In genomic region chr10:112741830-112742402, GRCh38 we compare ENCODE assay signal across 22 cellular contexts.
DNase-seq lines count a peak whose midpoint lies in the region; ATAC-seq and TF ChIP-seq lines count a peak whose summit lies in the region.
"Had no signal": no experiment of that assay in that cellular context is flagged by ENCODE, and none has a peak within 500 bp of the region (broad histone marks: within the 10 kb centered on the region; RNA-seq: fewer than 3 reads in every experiment).

No MANE protein-coding gene starts in this region.

- peaks cover 10% of the 10 kb centered on the region; the same call in 1 of the 2 replicates for H3K4me1 ChIP-seq in Panc1 (ENCODE audit: control insufficient read depth, insufficient read depth, low read length)
- H3K4me1 ChIP-seq: adrenal gland had no signal

- no peaks in the 10 kb centered on the region for H3K36me3 ChIP-seq in Panc1 (ENCODE audit: control insufficient read depth, insufficient read depth, low read length)
- H3K36me3 ChIP-seq: adrenal gland, gastroesophageal sphincter, neutrophil had no signal

- BruUV-seq in Panc1 (replicated peaks; lab: Mats Ljungman, UMichigan): no TSS peak

- H3K4me3 Mint-ChIP-seq in activated T-cell treated with anti-CD3 and anti-CD28 coated beads, Interleukin-2, amount 50 U/mL, for 4 hours: no peak overlapping the region
- H3K4me3 Mint-ChIP-seq: CD4-positive, CD25-positive, alpha-beta regulatory T cell had no signal

- no peaks in the 10 kb centered on the region for H3K9me3 Mint-ChIP-seq in activated T-cell treated with anti-CD3 and anti-CD28 coated beads, Interleukin-2, amount 50 U/mL, for 4 hours
- H3K9me3 Mint-ChIP-seq: activated T-helper 2 cell treated with anti-CD3 and anti-CD28 coated beads, Interferon-gamma antibody, Interleukin-2, Interleukin-4, amounts not matched to agents 10 μg/mL and 5 μg/mL and 100 μg/mL, durations not matched to agents 14 hours and 24 hours and 36 hours; CD4-positive, CD25-positive, alpha-beta regulatory T cell had no signal

- peaks cover 26% of the 10 kb centered on the region for H3K36me3 Mint-ChIP-seq in activated T-cell treated with anti-CD3 and anti-CD28 coated beads, Interleukin-2, amount 50 U/mL, for 4 hours (ENCODE audit: insufficient read depth)

- no peaks in the 10 kb centered on the region for H3K4me1 Mint-ChIP-seq in activated T-cell treated with anti-CD3 and anti-CD28 coated beads, Interleukin-2, amount 50 U/mL, for 4 hours (ENCODE audit: low read depth)

- TF ChIP-seq CTCF in Panc1 (IDR thresholded peaks at IDR 0.05): no peak

- no peak overlapping the region for H3K4me3 ChIP-seq in Panc1 (ENCODE audit: low read depth in 2 of 2, low read length in 2 of 2)
- H3K4me3 ChIP-seq: adrenal gland, gastroesophageal sphincter had no signal

- POLR2A ChIA-PET in Panc1 (lab: Charles Lee): interaction anchor here (0.7 kb wide), 1 partner anchor 12 kb away, joined by 3 read pairs; no protein-coding TSS in a partner anchor

- no peaks in the 10 kb centered on the region for H3K9me3 ChIP-seq in Panc1 (ENCODE audit: control insufficient read depth, insufficient read depth, low read depth, low read length)
- H3K9me3 ChIP-seq: adrenal gland, gastroesophageal sphincter, neutrophil had no signal

- peak; percentile 17; the same call in 1 of the 2 replicates for ATAC-seq in Panc1
- ATAC-seq in HG02840 (IDR thresholded peaks at IDR 0.05; ENCODE audit: low FRiP score, unreplicated experiment): no peak
- ATAC-seq in activated T-cell treated with anti-CD3 and anti-CD28 coated beads, Interleukin-2, amount 50 U/mL, for 4 hours: no peak
- ATAC-seq in activated CD4-positive, CD25-positive, alpha-beta regulatory T cell treated with anti-CD3 and anti-CD28 coated beads, Interleukin-2, amount 50 U/mL, for 24 hours: no peak
- ATAC-seq: gastroesophageal sphincter had no signal

- intact Hi-C loops in Panc1 (cut with micrococcal nuclease; ENCODE audit: unreplicated experiment): no loop called here

- CTCF ChIA-PET in Panc1 (lab: Charles Lee): no interaction called here

- H3K27me3 Mint-ChIP-seq in activated T-cell treated with anti-CD3 and anti-CD28 coated beads, Interleukin-2, amount 50 U/mL, for 4 hours (ENCODE audit: low read depth): no peaks in the 10 kb centered on the region
- H3K27me3 Mint-ChIP-seq: CD4-positive, CD25-positive, alpha-beta regulatory T cell had no signal

- DNase-seq in NCI-H1105 treated with DMSO at 0.1 percent for 48 hours (lab: John Stamatoyannopoulos, UW) (peak; percentile 11), NCI-H1105 (lab: John Stamatoyannopoulos, UW) (no peak), Panc1 (ENCODE audit: low read depth, low spot score) (no peak), kidney glomerular epithelial cell (lab: John Stamatoyannopoulos, UW) (peak; percentile 17), renal cortical epithelial cell (ENCODE audit: low read depth) (peak; percentile 72)
- no peak for DNase-seq in activated T-cell treated with anti-CD3 and anti-CD28 coated beads, Interleukin-2, amount 50 U/mL, for 4 hours
- DNase-seq: adrenal gland; CD4-positive, CD25-positive, alpha-beta regulatory T cell; cerebellar nuclear complex; H7; KBM-7; midbrain; NCI-H1694; NCI-H526; stimulated activated CD4-positive, alpha-beta T cell treated with anti-CD3 and anti-CD28 coated beads, Interleukin-4, amount 100 ng/mL, for 4 hours; T-helper 1 cell had no signal

- peak overlapping the region; percentile 24; the same call in 1 of the 2 replicates for H3K27ac ChIP-seq in Panc1 (ENCODE audit: low read length)
- H3K27ac ChIP-seq: 22Rv1, adrenal gland, gastroesophageal sphincter, neutrophil had no signal

- in situ Hi-C loops in Panc1 (cut with HindIII; ENCODE audit: low pct_unique_long_range_greater_than_20kb, low sequenced_read_pairs): no loop called here

- H3K27me3 ChIP-seq in Panc1 (ENCODE audit: control insufficient read depth, insufficient read depth, low read length): no peaks in the 10 kb centered on the region
- H3K27me3 ChIP-seq: adrenal gland, gastroesophageal sphincter, neutrophil had no signal

Comparison
In these comparisons a context has a peak if more than half of its experiments do, and no peak if none do; other contexts are left out.
1. DNase-seq: peak in NCI-H1105 treated with DMSO at 0.1 percent for 48 hours (single experiment), kidney glomerular epithelial cell (single experiment) and renal cortical epithelial cell (single experiment); none in NCI-H1105 (single experiment), Panc1 (single experiment) and activated T-cell treated with anti-CD3 and anti-CD28 coated beads, Interleukin-2, amount 50 U/mL, for 4 hours (single experiment).